ENCODE assay signal across 1 cellular context in the genomic region with DNA sequence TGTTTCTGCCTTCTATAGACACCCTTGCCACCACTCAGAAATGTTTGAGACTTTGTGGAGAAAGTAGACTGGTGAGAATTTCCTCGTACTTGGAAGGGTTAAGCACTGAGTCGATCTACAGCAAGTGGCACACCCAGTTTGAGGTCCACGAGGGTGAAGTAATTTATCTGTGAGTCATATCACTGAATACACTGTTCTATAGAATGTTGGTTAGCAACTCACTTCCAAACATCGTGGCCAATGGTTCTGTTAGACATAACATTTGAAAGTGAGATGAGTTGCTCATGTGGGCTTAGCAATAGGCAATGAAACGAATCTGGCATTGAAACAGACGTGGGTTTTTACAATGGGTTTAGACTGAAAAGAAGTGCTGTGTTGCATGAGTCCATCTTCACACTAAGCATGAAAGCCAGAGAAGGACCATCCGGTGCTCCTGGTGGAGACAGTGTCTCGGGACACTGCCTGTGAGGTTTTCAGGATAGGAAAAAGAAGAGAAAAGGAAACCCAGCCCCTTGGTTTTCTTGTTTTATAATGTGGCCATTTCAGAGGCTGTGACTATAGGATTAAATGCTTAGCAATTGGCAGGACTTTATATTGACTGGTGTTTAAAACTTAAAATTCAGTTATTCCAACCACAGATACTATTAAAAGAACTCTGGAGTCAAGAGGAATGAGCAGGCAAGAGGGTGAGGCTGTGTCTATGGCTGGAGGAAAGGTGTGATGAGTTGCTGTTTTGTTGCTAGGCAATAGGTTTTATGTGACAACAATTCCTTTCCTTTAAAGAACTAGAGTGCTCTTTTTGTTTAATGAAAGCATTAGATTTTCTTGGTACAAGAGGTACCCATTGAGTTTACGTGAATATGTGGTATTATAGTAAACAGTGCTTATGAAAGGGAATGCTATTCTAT.
TF ChIP-seq lines count a peak whose summit lies in the region.

No MANE protein-coding gene starts in this region.

TF ChIP-seq in K562, 482 proteins besides CTCF, POLR2A, EP300 and RAD21 (continued from another document and continues in another):
- TF ChIP-seq, protein P1, sequence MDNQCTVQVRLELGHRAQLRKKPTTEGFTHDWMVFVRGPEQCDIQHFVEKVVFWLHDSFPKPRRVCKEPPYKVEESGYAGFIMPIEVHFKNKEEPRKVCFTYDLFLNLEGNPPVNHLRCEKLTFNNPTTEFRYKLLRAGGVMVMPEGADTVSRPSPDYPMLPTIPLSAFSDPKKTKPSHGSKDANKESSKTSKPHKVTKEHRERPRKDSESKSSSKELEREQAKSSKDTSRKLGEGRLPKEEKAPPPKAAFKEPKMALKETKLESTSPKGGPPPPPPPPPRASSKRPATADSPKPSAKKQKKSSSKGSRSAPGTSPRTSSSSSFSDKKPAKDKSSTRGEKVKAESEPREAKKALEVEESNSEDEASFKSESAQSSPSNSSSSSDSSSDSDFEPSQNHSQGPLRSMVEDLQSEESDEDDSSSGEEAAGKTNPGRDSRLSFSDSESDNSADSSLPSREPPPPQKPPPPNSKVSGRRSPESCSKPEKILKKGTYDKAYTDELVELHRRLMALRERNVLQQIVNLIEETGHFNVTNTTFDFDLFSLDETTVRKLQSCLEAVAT (IDR thresholded peaks at IDR 0.05) = no peak
- peak; percentile 44; the same call in 1 of the 2 replicates for TF ChIP-seq NCOA1 (IDR thresholded peaks at IDR 0.05; ENCODE audit: low read depth)
- no peak for TF ChIP-seq IRF2 (CRISPR knock-in tag; IDR thresholded peaks at IDR 0.05)
- TF ChIP-seq SRSF3 (IDR thresholded peaks at IDR 0.05; ENCODE audit: insufficient read depth, low read length) = no peak
- 0 out of 2 replicates have a peak, but pooled peaks have one; percentile 9 for TF ChIP-seq CC2D1A (IDR thresholded peaks at IDR 0.05)
- TF ChIP-seq, protein P2, sequence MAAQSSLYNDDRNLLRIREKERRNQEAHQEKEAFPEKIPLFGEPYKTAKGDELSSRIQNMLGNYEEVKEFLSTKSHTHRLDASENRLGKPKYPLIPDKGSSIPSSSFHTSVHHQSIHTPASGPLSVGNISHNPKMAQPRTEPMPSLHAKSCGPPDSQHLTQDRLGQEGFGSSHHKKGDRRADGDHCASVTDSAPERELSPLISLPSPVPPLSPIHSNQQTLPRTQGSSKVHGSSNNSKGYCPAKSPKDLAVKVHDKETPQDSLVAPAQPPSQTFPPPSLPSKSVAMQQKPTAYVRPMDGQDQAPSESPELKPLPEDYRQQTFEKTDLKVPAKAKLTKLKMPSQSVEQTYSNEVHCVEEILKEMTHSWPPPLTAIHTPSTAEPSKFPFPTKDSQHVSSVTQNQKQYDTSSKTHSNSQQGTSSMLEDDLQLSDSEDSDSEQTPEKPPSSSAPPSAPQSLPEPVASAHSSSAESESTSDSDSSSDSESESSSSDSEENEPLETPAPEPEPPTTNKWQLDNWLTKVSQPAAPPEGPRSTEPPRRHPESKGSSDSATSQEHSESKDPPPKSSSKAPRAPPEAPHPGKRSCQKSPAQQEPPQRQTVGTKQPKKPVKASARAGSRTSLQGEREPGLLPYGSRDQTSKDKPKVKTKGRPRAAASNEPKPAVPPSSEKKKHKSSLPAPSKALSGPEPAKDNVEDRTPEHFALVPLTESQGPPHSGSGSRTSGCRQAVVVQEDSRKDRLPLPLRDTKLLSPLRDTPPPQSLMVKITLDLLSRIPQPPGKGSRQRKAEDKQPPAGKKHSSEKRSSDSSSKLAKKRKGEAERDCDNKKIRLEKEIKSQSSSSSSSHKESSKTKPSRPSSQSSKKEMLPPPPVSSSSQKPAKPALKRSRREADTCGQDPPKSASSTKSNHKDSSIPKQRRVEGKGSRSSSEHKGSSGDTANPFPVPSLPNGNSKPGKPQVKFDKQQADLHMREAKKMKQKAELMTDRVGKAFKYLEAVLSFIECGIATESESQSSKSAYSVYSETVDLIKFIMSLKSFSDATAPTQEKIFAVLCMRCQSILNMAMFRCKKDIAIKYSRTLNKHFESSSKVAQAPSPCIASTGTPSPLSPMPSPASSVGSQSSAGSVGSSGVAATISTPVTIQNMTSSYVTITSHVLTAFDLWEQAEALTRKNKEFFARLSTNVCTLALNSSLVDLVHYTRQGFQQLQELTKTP (IDR thresholded peaks at IDR 0.05; ENCODE audit: low read depth in 1 of 2, partially characterized antibody in 2 of 2) = peak; percentile 38 to 41
- TF ChIP-seq MECOM (CRISPR knock-in tag; IDR thresholded peaks at IDR 0.05) = no peak
- TF ChIP-seq FOXA1 (IDR thresholded peaks at IDR 0.05; ENCODE audit: borderline replicate concordance) = no peak
- no peak for TF ChIP-seq KAT8 (IDR thresholded peaks at IDR 0.05; ENCODE audit: low read depth)
- TF ChIP-seq, protein P3, sequence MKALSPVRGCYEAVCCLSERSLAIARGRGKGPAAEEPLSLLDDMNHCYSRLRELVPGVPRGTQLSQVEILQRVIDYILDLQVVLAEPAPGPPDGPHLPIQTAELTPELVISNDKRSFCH (CRISPR knock-in tag; IDR thresholded peaks at IDR 0.05) = no peak
- TF ChIP-seq, protein P3 (tag; IDR thresholded peaks at IDR 0.05) = 0 out of 2 replicates have a peak, but pooled peaks have one; percentile 19
- no peak; the same call in 1 of the 2 replicates for TF ChIP-seq GATA2 (CRISPR knock-in tag; IDR thresholded peaks at IDR 0.05)
- no peak for TF ChIP-seq CBFB (CRISPR knock-in tag; IDR thresholded peaks at IDR 0.05)
- TF ChIP-seq, protein P4, sequence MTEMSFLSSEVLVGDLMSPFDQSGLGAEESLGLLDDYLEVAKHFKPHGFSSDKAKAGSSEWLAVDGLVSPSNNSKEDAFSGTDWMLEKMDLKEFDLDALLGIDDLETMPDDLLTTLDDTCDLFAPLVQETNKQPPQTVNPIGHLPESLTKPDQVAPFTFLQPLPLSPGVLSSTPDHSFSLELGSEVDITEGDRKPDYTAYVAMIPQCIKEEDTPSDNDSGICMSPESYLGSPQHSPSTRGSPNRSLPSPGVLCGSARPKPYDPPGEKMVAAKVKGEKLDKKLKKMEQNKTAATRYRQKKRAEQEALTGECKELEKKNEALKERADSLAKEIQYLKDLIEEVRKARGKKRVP (CRISPR knock-in tag; IDR thresholded peaks at IDR 0.05) = 0 out of 2 replicates have a peak, but pooled peaks have one; percentile 27
- TF ChIP-seq SMARCC2 (IDR thresholded peaks at IDR 0.05; ENCODE audit: low read depth) = peak; percentile 81; the same call in 1 of the 2 replicates
- peak; percentile 22; the same call in 1 of the 2 replicates for TF ChIP-seq TOE1 (IDR thresholded peaks at IDR 0.05; ENCODE audit: borderline replicate concordance)
- no peak for TF ChIP-seq TOE1 (CRISPR knock-in tag; IDR thresholded peaks at IDR 0.05; ENCODE audit: borderline replicate concordance, low read depth)
- no peak for TF ChIP-seq NR2C2 (CRISPR knock-in tag; IDR thresholded peaks at IDR 0.05)
- peak; percentile 57; the same call in 1 of the 2 replicates for TF ChIP-seq NR2C2 (tag; IDR thresholded peaks at IDR 0.05)
- no peak for TF ChIP-seq ZNF57 (CRISPR knock-in tag; IDR thresholded peaks at IDR 0.05)
- peak; percentile 83 for TF ChIP-seq FOXJ3 (CRISPR knock-in tag; IDR thresholded peaks at IDR 0.05)
- TF ChIP-seq CBX3 (IDR thresholded peaks at IDR 0.05; ENCODE audit: borderline replicate concordance in 1 of 2, low read length in 2 of 2) = peak in 1 of 2 experiments; percentile 51; a peak in 1 of 3 replicates
- TF ChIP-seq, protein P5, sequence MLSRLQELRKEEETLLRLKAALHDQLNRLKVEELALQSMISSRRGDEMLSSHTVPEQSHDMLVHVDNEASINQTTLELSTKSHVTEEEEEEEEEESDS (CRISPR knock-in tag; IDR thresholded peaks at IDR 0.05) = no peak
- TF ChIP-seq U2AF1 (optimal IDR thresholded peaks at IDR 0.05; ENCODE audit: low read depth, low read length) = no peak
- TF ChIP-seq ZNF23 (CRISPR knock-in tag; IDR thresholded peaks at IDR 0.05) = no peak
- peak; percentile 20; the same call in 1 of the 2 replicates for TF ChIP-seq ZNF589 (CRISPR knock-in tag; IDR thresholded peaks at IDR 0.05; ENCODE audit: low read depth)
- TF ChIP-seq, protein P6, sequence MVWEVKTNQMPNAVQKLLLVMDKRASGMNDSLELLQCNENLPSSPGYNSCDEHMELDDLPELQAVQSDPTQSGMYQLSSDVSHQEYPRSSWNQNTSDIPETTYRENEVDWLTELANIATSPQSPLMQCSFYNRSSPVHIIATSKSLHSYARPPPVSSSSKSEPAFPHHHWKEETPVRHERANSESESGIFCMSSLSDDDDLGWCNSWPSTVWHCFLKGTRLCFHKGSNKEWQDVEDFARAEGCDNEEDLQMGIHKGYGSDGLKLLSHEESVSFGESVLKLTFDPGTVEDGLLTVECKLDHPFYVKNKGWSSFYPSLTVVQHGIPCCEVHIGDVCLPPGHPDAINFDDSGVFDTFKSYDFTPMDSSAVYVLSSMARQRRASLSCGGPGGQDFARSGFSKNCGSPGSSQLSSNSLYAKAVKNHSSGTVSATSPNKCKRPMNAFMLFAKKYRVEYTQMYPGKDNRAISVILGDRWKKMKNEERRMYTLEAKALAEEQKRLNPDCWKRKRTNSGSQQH (CRISPR knock-in tag; IDR thresholded peaks at IDR 0.05) = 0 out of 2 replicates have a peak, but pooled peaks have one; percentile 49
- no peak for TF ChIP-seq SMAD1 (IDR thresholded peaks at IDR 0.05; ENCODE audit: low read depth, low read length, partially characterized antibody)
- 0 out of 2 replicates have a peak, but pooled peaks have one; percentile 30 for TF ChIP-seq GABPB1 (CRISPR knock-in tag; IDR thresholded peaks at IDR 0.05)
- peak; percentile 36 to 55; a peak in 3 of 4 replicates for TF ChIP-seq NRF1 (conservative IDR thresholded peaks at IDR 0.05 in 1 of 2, IDR thresholded peaks at IDR 0.05 in 1 of 2)
- TF ChIP-seq, protein P7, sequence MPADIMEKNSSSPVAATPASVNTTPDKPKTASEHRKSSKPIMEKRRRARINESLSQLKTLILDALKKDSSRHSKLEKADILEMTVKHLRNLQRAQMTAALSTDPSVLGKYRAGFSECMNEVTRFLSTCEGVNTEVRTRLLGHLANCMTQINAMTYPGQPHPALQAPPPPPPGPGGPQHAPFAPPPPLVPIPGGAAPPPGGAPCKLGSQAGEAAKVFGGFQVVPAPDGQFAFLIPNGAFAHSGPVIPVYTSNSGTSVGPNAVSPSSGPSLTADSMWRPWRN (IDR thresholded peaks at IDR 0.05; ENCODE audit: low read depth) = peak; percentile 72
- TF ChIP-seq RNF2 (IDR thresholded peaks at IDR 0.05) = no peak; the same call in 1 of the 2 replicates
- no peak for TF ChIP-seq RBM39 (optimal IDR thresholded peaks at IDR 0.05; ENCODE audit: low read depth, low read length)
- no peak for TF ChIP-seq CCNT2 (IDR thresholded peaks at IDR 0.05; ENCODE audit: borderline replicate concordance, extremely low read depth, insufficient read length, low read depth, low read length)
- TF ChIP-seq PHB (CRISPR knock-in tag; IDR thresholded peaks at IDR 0.05) = no peak
- TF ChIP-seq NFE2 (IDR thresholded peaks at IDR 0.05; ENCODE audit: low read depth) = 0 out of 2 replicates have a peak, but pooled peaks have one; percentile 24
- TF ChIP-seq ELF2 (CRISPR knock-in tag; IDR thresholded peaks at IDR 0.05) = no peak
- TF ChIP-seq, protein P8, sequence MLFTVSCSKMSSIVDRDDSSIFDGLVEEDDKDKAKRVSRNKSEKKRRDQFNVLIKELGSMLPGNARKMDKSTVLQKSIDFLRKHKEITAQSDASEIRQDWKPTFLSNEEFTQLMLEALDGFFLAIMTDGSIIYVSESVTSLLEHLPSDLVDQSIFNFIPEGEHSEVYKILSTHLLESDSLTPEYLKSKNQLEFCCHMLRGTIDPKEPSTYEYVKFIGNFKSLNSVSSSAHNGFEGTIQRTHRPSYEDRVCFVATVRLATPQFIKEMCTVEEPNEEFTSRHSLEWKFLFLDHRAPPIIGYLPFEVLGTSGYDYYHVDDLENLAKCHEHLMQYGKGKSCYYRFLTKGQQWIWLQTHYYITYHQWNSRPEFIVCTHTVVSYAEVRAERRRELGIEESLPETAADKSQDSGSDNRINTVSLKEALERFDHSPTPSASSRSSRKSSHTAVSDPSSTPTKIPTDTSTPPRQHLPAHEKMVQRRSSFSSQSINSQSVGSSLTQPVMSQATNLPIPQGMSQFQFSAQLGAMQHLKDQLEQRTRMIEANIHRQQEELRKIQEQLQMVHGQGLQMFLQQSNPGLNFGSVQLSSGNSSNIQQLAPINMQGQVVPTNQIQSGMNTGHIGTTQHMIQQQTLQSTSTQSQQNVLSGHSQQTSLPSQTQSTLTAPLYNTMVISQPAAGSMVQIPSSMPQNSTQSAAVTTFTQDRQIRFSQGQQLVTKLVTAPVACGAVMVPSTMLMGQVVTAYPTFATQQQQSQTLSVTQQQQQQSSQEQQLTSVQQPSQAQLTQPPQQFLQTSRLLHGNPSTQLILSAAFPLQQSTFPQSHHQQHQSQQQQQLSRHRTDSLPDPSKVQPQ (CRISPR knock-in tag; IDR thresholded peaks at IDR 0.05; ENCODE audit: borderline replicate concordance) = no peak
- TF ChIP-seq RFX5 (IDR thresholded peaks at IDR 0.05; ENCODE audit: low read depth, low read length) = no peak
- TF ChIP-seq ARNT (IDR thresholded peaks at IDR 0.05) = peak in 1 of 2 experiments; percentile 39; a peak in 2 of 4 replicates
- peak; percentile 46 for TF ChIP-seq CBFA2T3 (IDR thresholded peaks at IDR 0.05)
- TF ChIP-seq FOXJ2 (tag; IDR thresholded peaks at IDR 0.05) = peak; percentile 94
- TF ChIP-seq, protein P9, sequence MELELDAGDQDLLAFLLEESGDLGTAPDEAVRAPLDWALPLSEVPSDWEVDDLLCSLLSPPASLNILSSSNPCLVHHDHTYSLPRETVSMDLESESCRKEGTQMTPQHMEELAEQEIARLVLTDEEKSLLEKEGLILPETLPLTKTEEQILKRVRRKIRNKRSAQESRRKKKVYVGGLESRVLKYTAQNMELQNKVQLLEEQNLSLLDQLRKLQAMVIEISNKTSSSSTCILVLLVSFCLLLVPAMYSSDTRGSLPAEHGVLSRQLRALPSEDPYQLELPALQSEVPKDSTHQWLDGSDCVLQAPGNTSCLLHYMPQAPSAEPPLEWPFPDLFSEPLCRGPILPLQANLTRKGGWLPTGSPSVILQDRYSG (tag; conservative IDR thresholded peaks at IDR 0.05; ENCODE audit: low read depth) = 0 out of 2 replicates have a peak, but pooled peaks have one; percentile 33
- TF ChIP-seq SIX5 (IDR thresholded peaks at IDR 0.05; ENCODE audit: borderline replicate concordance in 1 of 2, insufficient read depth in 1 of 2, low read depth in 1 of 2, low read length in 2 of 2) = no peak
- peak; percentile 43; the same call in 1 of the 2 replicates for TF ChIP-seq NBN (IDR thresholded peaks at IDR 0.05; ENCODE audit: low read depth)
- TF ChIP-seq KDM2B (CRISPR knock-in tag; IDR thresholded peaks at IDR 0.05) = no peak
- no peak for TF ChIP-seq HDAC3 (IDR thresholded peaks at IDR 0.05; ENCODE audit: borderline replicate concordance, partially characterized antibody)
- TF ChIP-seq, protein P10, sequence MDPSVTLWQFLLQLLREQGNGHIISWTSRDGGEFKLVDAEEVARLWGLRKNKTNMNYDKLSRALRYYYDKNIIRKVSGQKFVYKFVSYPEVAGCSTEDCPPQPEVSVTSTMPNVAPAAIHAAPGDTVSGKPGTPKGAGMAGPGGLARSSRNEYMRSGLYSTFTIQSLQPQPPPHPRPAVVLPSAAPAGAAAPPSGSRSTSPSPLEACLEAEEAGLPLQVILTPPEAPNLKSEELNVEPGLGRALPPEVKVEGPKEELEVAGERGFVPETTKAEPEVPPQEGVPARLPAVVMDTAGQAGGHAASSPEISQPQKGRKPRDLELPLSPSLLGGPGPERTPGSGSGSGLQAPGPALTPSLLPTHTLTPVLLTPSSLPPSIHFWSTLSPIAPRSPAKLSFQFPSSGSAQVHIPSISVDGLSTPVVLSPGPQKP (CRISPR knock-in tag; IDR thresholded peaks at IDR 0.05) = no peak
- TF ChIP-seq GTF2A2 (tag; IDR thresholded peaks at IDR 0.05) = no peak
